In genomic region chr5:179858586-179859427, GRCh38 we compare ENCODE assay signal across 8 cellular contexts. TPM values are rescaled to one million over a fixed set of nuclear protein-coding genes. Genes with fewer than 3 reads are reported as not detected.
DNase-seq lines count a peak whose midpoint lies in the region; ATAC-seq and TF ChIP-seq lines count a peak whose summit lies in the region.

Gene MRNIP, minus strand, starts transcription at chr5:179858817. Its CDS starts 21 bp downstream, at chr5:179858796.

- H3K27me3 Mint-ChIP-seq in CD8-positive, alpha-beta memory T cell = no peaks in the 10 kb centered on the region
- no peaks in the 10 kb centered on the region for H3K27me3 Mint-ChIP-seq in effector memory CD8-positive, alpha-beta T cell
- no peaks in the 10 kb centered on the region for H3K27me3 Mint-ChIP-seq in memory B cell

- H3K27me3 ChIP-seq in CD8-positive, alpha-beta memory T cell (ENCODE audit: insufficient read depth, low read length, poor library complexity, severe bottlenecking) = no peaks in the 10 kb centered on the region
- no peaks in the 10 kb centered on the region for H3K27me3 ChIP-seq in HL-60 (ENCODE audit: insufficient read depth, poor library complexity, severe bottlenecking)

- no peaks in the 10 kb centered on the region for H3K36me3 ChIP-seq in CD8-positive, alpha-beta memory T cell (ENCODE audit: insufficient read depth, low read length)

- peaks cover 0 to 31% (median under 1%) of the 10 kb centered on the region in 3 donors for H3K36me3 Mint-ChIP-seq in CD8-positive, alpha-beta memory T cell
- H3K36me3 Mint-ChIP-seq in effector memory CD8-positive, alpha-beta T cell (ENCODE audit: insufficient read depth) = no peaks in the 10 kb centered on the region
- H3K36me3 Mint-ChIP-seq in memory B cell = peaks cover 4% of the 10 kb centered on the region

- peak within 1 kb of the TSS; percentile 77 to 99 (median 92) for H3K27ac Mint-ChIP-seq in CD8-positive, alpha-beta memory T cell
- H3K27ac Mint-ChIP-seq in effector memory CD8-positive, alpha-beta T cell = peak within 1 kb of the TSS; percentile 85 to 93
- H3K27ac Mint-ChIP-seq in memory B cell = peak within 1 kb of the TSS; percentile 94

- POLR2A ChIA-PET in CD8-positive, alpha-beta memory T cell (lab: Charles Lee) = interaction anchor here (0.6 to 1.2 kb wide), 5 partner anchors 29 to 126 kb away, joined by 3 to 4 read pairs (median 4); partner anchors contain the start of genes MAML1 and SQSTM1

- H3K4me1 ChIP-seq in CD8-positive, alpha-beta memory T cell (ENCODE audit: insufficient read depth, low read length) = peaks cover 6% of the 10 kb centered on the region

- peaks cover 21 to 37% (median 27%) of the 10 kb centered on the region in 3 donors for H3K4me1 Mint-ChIP-seq in CD8-positive, alpha-beta memory T cell
- peaks cover 12 to 16% of the 10 kb centered on the region in 2 donors for H3K4me1 Mint-ChIP-seq in effector memory CD8-positive, alpha-beta T cell (ENCODE audit: low read depth in 2 of 2)
- H3K4me1 Mint-ChIP-seq in memory B cell = peaks cover 11% of the 10 kb centered on the region

- H3K9me3 Mint-ChIP-seq in CD8-positive, alpha-beta memory T cell = no peaks in the 10 kb centered on the region
- no peaks in the 10 kb centered on the region for H3K9me3 Mint-ChIP-seq in effector memory CD8-positive, alpha-beta T cell
- H3K9me3 Mint-ChIP-seq in memory B cell = no peaks in the 10 kb centered on the region

- no peaks in the 10 kb centered on the region for H3K9me3 ChIP-seq in CD8-positive, alpha-beta memory T cell (ENCODE audit: low read length)

- CTCF ChIA-PET in CD8-positive, alpha-beta memory T cell (lab: Charles Lee) = interaction anchor here (1.0 to 1.5 kb wide), 2 partner anchors 47 to 96 kb away, joined by 3 to 4 read pairs; no protein-coding TSS in a partner anchor

- ATAC-seq in GM19455 (IDR thresholded peaks at IDR 0.05; ENCODE audit: unreplicated experiment) = peak; percentile 98
- ATAC-seq in effector memory CD8-positive, alpha-beta T cell (replicated peaks) = peak; percentile 94
- peak; percentile 93 for ATAC-seq in memory B cell (ENCODE audit: low read depth)

- DNase-seq in CD8-positive, alpha-beta memory T cell = peak; percentile 79 to 89 (median 83)
- peak; percentile 85 to 96 for DNase-seq in HL-60 (ENCODE audit: low read depth in 1 of 2, low spot score in 1 of 2)
- DNase-seq in NOMO-1 (lab: John Stamatoyannopoulos, UW; ENCODE audit: unreplicated experiment in 2 of 2) = peak; percentile 94 to 97
- peak; percentile 81 for DNase-seq in activated CD8-positive, alpha-beta memory T cell treated with anti-CD3 and anti-CD28 coated beads for 4 hours (ENCODE audit: low read depth in 2 of 2)
- peak; percentile 79 to 83 (median 83) for DNase-seq in effector memory CD8-positive, alpha-beta T cell
- DNase-seq in memory B cell (ENCODE audit: low spot score in 2 of 2) = peak; percentile 80 to 85
- peak; percentile 81 for DNase-seq in stimulated activated CD8-positive, alpha-beta memory T cell treated with anti-CD3 and anti-CD28 coated beads, Interleukin-12 subunit alpha, Interleukin-12 subunit beta, amount 100 ng/mL, for 24 hours (ENCODE audit: extremely low read depth)

- no peak for TF ChIP-seq CTCF in HL-60 (IDR thresholded peaks at IDR 0.05; ENCODE audit: insufficient read depth, low read length)

- H3K4me3 Mint-ChIP-seq in CD8-positive, alpha-beta memory T cell = peak within 1 kb of the TSS; percentile 95 to 98 (median 97)
- peak within 1 kb of the TSS; percentile 89 to 95 for H3K4me3 Mint-ChIP-seq in effector memory CD8-positive, alpha-beta T cell
- H3K4me3 Mint-ChIP-seq in memory B cell = peak within 1 kb of the TSS; percentile 99

- H3K27ac ChIP-seq in CD8-positive, alpha-beta memory T cell (ENCODE audit: low read depth, low read length) = peak within 1 kb of the TSS; percentile 88
- peak within 1 kb of the TSS; percentile 75 for H3K27ac ChIP-seq in HL-60 (replicated peaks)

- peak within 1 kb of the TSS; percentile 98 for H3K4me3 ChIP-seq in CD8-positive, alpha-beta memory T cell (ENCODE audit: low read length)
- peak within 1 kb of the TSS; percentile 97 for H3K4me3 ChIP-seq in HL-60 (replicated peaks; ENCODE audit: insufficient read depth, low read length)

RNA-seq across cellular contexts. Expression of gene MRNIP, which starts in this region (rescaled TPM):
- 10 to 100 TPM; 23.9 to 27.2 TPM for total RNA-seq in CD8-positive, alpha-beta memory T cell
- 17.7 TPM for polyA plus RNA-seq in CD8-positive, alpha-beta memory T cell

Comparison
In these comparisons a context has a peak if more than half of its experiments do, and no peak if none do; other contexts are left out.
1. Peak in every context shown above with its lines: DNase-seq, ATAC-seq, H3K4me3 ChIP-seq and H3K27ac ChIP-seq.